25 cellular contexts compared by ENCODE assay signal in the genomic region with DNA sequence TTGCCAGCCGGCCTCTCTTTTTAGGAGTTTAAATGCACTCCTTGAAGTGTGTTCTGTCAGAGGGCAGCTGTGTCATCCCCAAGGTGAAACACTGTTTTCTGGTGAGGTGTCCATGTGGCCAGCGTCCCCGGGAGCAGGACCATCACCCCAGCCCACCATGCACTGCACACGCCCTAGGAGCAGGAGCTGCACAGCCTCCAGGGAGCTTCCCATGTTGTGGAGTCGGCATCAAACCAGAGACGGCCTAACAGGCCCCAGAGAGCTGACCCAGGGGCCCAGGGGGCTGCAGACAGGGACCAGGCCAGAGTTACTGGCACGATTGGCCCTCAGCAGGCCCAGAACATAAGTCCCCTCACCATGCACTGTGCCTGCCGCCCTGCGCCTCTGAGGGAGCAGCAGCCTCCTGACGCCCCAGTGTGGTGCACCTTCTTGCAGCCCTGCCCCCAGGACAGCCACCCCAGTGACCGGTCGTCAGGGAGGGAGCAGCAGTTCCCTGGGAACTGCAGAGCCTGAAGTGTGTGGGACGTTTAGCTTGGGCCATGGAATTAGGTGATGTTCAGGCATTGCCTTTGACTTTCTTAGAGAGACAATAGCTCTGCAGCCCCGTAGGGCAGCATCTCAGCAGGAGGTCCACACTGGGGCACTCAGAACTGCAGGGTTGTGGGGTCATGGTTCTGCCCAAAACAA.
DNase-seq lines count a peak whose midpoint lies in the region; ATAC-seq, FAIRE-seq and TF ChIP-seq lines count a peak whose summit lies in the region.
"Had no signal": no experiment of that assay in that cellular context is flagged by ENCODE, and none has a peak within 500 bp of the region (broad histone marks: within the 10 kb centered on the region; RNA-seq: fewer than 3 reads in every experiment).

No MANE protein-coding gene starts in this region.

- TF ChIP-seq CTCF in right lobe of liver (IDR thresholded peaks at IDR 0.05) (no peak), HepG2 (CRISPR knock-in tag; IDR thresholded peaks at IDR 0.05) (no peak), upper lobe of right lung (IDR thresholded peaks at IDR 0.05) (no peak)

- H4K91ac ChIP-seq in neuronal stem cell (ENCODE audit: low read depth, low read length, poor library complexity) = no peak overlapping the region

- H2AFZ ChIP-seq in HepG2 (ENCODE audit: low read length) = no peak overlapping the region
- no peak overlapping the region for H2AFZ ChIP-seq in neuronal stem cell (ENCODE audit: low read length)

- H3K4ac ChIP-seq in neuronal stem cell (ENCODE audit: low read length) = peak overlapping the region; percentile 17

- POLR2A ChIA-PET in HepG2 (lab: Yijun Ruan, JAX) = no interaction called here

- 70% methylated on average over 4 of the region's 14 CpGs for WGBS in right lobe of liver (ENCODE audit: insufficient coverage, low coverage, low lambda C conversion rate, missing lambda C conversion rate)
- 100% methylated on average over 3 of the region's 14 CpGs for WGBS in HepG2 (ENCODE audit: low lambda C conversion rate)
- no CpG with 5 or more reads among the region's 14 CpGs for WGBS in neuronal stem cell (ENCODE audit: extremely low coverage in 2 of 2, insufficient read length in 2 of 2, insufficient replicate concordance in 1 of 2), 2 donors

- BruUV-seq in HepG2 (replicated peaks; lab: Mats Ljungman, UMichigan) = no TSS peak

- no peaks in the 10 kb centered on the region for H3K36me3 ChIP-seq in right lobe of liver
- peaks cover 0 to 4% of the 10 kb centered on the region in 2 experiments; a peak in 1 of 5 replicates for H3K36me3 ChIP-seq in HepG2 (replicated peaks in 1 of 2; ENCODE audit: control insufficient read depth in 1 of 2, insufficient read depth in 2 of 2, low read length in 2 of 2)
- no peaks in the 10 kb centered on the region for H3K36me3 ChIP-seq in neuronal stem cell (replicated peaks in 1 of 2; ENCODE audit: control insufficient read depth in 2 of 2, insufficient read depth in 2 of 2, low read length in 2 of 2)
- H3K36me3 ChIP-seq in upper lobe of right lung = peaks cover 6% of the 10 kb centered on the region
- H3K36me3 ChIP-seq: BE2C, cardiac muscle cell, WERI-Rb-1 had no signal

- H3K27me3 ChIP-seq in right lobe of liver (no peaks in the 10 kb centered on the region), HepG2 (ENCODE audit: control insufficient read depth in 1 of 2, insufficient read depth in 2 of 2, low read length in 2 of 2) (no peaks in the 10 kb centered on the region), neuronal stem cell (ENCODE audit: control insufficient read depth in 3 of 3, insufficient read depth in 3 of 3, low read depth in 1 of 3, low read length in 3 of 3) (no peaks in the 10 kb centered on the region), upper lobe of right lung (no peaks in the 10 kb centered on the region)
- H3K27me3 ChIP-seq: BE2C, cardiac muscle cell, vagina had no signal

- H3K9ac ChIP-seq in HepG2 (ENCODE audit: insufficient read depth, low read depth, low read length) (no peak overlapping the region), neuronal stem cell (ENCODE audit: low read depth, low read length, poor library complexity) (no peak overlapping the region)

- peaks cover 3% of the 10 kb centered on the region for H3K79me1 ChIP-seq in neuronal stem cell (ENCODE audit: low read depth, low read length)

- no peaks in the 10 kb centered on the region for H3K79me2 ChIP-seq in HepG2 (ENCODE audit: insufficient read depth, low read length)

- ATAC-seq in right lobe of liver (no peak), HepG2 (no peak), left cardiac atrium (no peak), upper lobe of right lung (no peak), HG03175 (IDR thresholded peaks at IDR 0.05; ENCODE audit: unreplicated experiment) (no peak), GM18867 (IDR thresholded peaks at IDR 0.05; ENCODE audit: unreplicated experiment) (no peak), GM18520 (IDR thresholded peaks at IDR 0.05; ENCODE audit: unreplicated experiment) (no peak)
- ATAC-seq: A549; naive thymus-derived CD8-positive, alpha-beta T cell had no signal

- H2AK5ac ChIP-seq in neuronal stem cell (ENCODE audit: low read depth, low read length) = peak overlapping the region; percentile 57

- no peaks in the 10 kb centered on the region for H3K4me1 ChIP-seq in right lobe of liver
- peaks cover 24% of the 10 kb centered on the region for H3K4me1 ChIP-seq in HepG2 (ENCODE audit: insufficient read depth, low read length)
- H3K4me1 ChIP-seq in neuronal stem cell (ENCODE audit: control insufficient read depth in 2 of 2, insufficient read depth in 1 of 2, low read depth in 1 of 2, low read length in 2 of 2) = peaks cover 18 to 23% of the 10 kb centered on the region in 2 donors
- peaks cover 11% of the 10 kb centered on the region for H3K4me1 ChIP-seq in upper lobe of right lung
- H3K4me1 ChIP-seq: BE2C had no signal

- no peaks in the 10 kb centered on the region for H3K9me3 ChIP-seq in right lobe of liver
- no peaks in the 10 kb centered on the region for H3K9me3 ChIP-seq in HepG2 (ENCODE audit: low read length)
- H3K9me3 ChIP-seq in neuronal stem cell (replicated peaks in 1 of 2; ENCODE audit: control insufficient read depth in 2 of 2, insufficient read depth in 1 of 2, low read depth in 1 of 2, low read length in 2 of 2) = peaks cover 6 to 7% of the 10 kb centered on the region in 2 donors
- no peaks in the 10 kb centered on the region for H3K9me3 ChIP-seq in upper lobe of right lung
- H3K9me3 ChIP-seq: A549, BE2C, vagina had no signal

- in situ Hi-C loops in HepG2 (cut with HindIII; ENCODE audit: extremely low pct_ligation_motif_present, low pct_unique_long_range_greater_than_20kb) = no loop called here

- intact Hi-C loops in right lobe of liver (cut with DNase I) = no loop called here
- intact Hi-C loops in HepG2 (cut with micrococcal nuclease; ENCODE audit: unreplicated experiment) = no loop called here
- intact Hi-C loops in left cardiac atrium (cut with DNase I) = no loop called here
- intact Hi-C loops in upper lobe of right lung (cut with DNase I) = no loop called here

- no peak overlapping the region for H3K27ac ChIP-seq in right lobe of liver
- no peak overlapping the region for H3K27ac ChIP-seq in HepG2 (ENCODE audit: extremely low read length, insufficient read depth, low read length)
- H3K27ac ChIP-seq in neuronal stem cell (replicated peaks; ENCODE audit: low read length) = no peak overlapping the region
- no peak overlapping the region for H3K27ac ChIP-seq in upper lobe of right lung
- H3K27ac ChIP-seq: A549, cardiac muscle cell, HL-60, vagina, WERI-Rb-1 had no signal

- H3K23ac ChIP-seq in neuronal stem cell (ENCODE audit: low read depth, low read length, poor library complexity) = peak overlapping the region; percentile 77

- DNase-seq in right lobe of liver (peak; percentile 9 to 34 (median 31)), HepG2 (ENCODE audit: low spot score) (no peak), left cardiac atrium (peak; percentile 3), neuronal stem cell (ENCODE audit: low spot score) (no peak), upper lobe of right lung (peak; percentile 47)
- DNase-seq: activated CD4-positive, alpha-beta T cell treated with anti-CD3 and anti-CD28 coated beads, Interleukin-2, amount 10 ng/mL, durations not matched to agents 7 days and 5 days; activated naive CD4-positive, alpha-beta T cell treated with anti-CD3 and anti-CD28 coated beads for 36 hours; activated T-cell treated with anti-CD3 and anti-CD28 coated beads, Interleukin-2, amount 50 U/mL, for 48 hours; amygdala; BE2C; NCI-H1105 treated with DMSO at 0.1 percent for 48 hours; NCI-H2029 treated with DMSO at 0.1 percent for 48 hours; NCI-H226; NCI-H774; small intestine; stimulated activated CD4-positive, alpha-beta T cell treated with anti-CD3 and anti-CD28 coated beads, Interleukin-2, amount 100 ng/mL, for 24 hours; WERI-Rb-1 had no signal

- peak overlapping the region; percentile 89 for H2BK5ac ChIP-seq in neuronal stem cell (ENCODE audit: low read length)

- FAIRE-seq in HepG2 (lab: Jason Lieb, UNC) = no peak
- FAIRE-seq: A549, small intestine had no signal

- H2BK12ac ChIP-seq in neuronal stem cell (ENCODE audit: low read length) = peak overlapping the region; percentile 5

- no peak overlapping the region for H4K8ac ChIP-seq in neuronal stem cell (ENCODE audit: low read depth, low read length)

- TF ChIP-seq EP300 in HepG2 (IDR thresholded peaks at IDR 0.05; ENCODE audit: low read depth in 2 of 2, low read length in 2 of 2) (no peak), HepG2 (CRISPR knock-in tag; IDR thresholded peaks at IDR 0.05; ENCODE audit: borderline replicate concordance) (no peak)

- CTCF ChIA-PET in HepG2 (lab: Yijun Ruan, JAX; ENCODE audit: low intra/inter-chr PET ratio, low total read pairs) = no interaction called here

- peak overlapping the region; percentile 15 for H3K18ac ChIP-seq in neuronal stem cell (ENCODE audit: low read length)

- H2BK120ac ChIP-seq in neuronal stem cell (ENCODE audit: low read depth, low read length) = no peak overlapping the region

- TF ChIP-seq RAD21 in HepG2 (CRISPR knock-in tag; IDR thresholded peaks at IDR 0.05) = no peak

- TF ChIP-seq POLR2A in right lobe of liver (IDR thresholded peaks at IDR 0.05) (no peak), HepG2 (IDR thresholded peaks at IDR 0.05; ENCODE audit: insufficient read depth in 1 of 2, low read depth in 2 of 2, low read length in 2 of 2) (no peak)

- H4K20me1 ChIP-seq in HepG2 (ENCODE audit: insufficient read depth, low read length) = no peaks in the 10 kb centered on the region

- H3K4me2 ChIP-seq in HepG2 (ENCODE audit: low read depth, low read length) = no peak overlapping the region
- H3K4me2 ChIP-seq in neuronal stem cell (ENCODE audit: insufficient read depth, low read length, poor library complexity, severe bottlenecking) = no peak overlapping the region
- H3K4me2 ChIP-seq: A549 had no signal

- no peak overlapping the region for H3K4me3 ChIP-seq in right lobe of liver
- H3K4me3 ChIP-seq in HepG2 (replicated peaks in 1 of 3; ENCODE audit: insufficient read depth in 1 of 3, low read depth in 2 of 3, low read length in 3 of 3) = no peak overlapping the region
- peak overlapping the region in 1 of 2 donors; percentile 33 for H3K4me3 ChIP-seq in neuronal stem cell (ENCODE audit: low read length in 2 of 2)
- no peak overlapping the region for H3K4me3 ChIP-seq in upper lobe of right lung
- H3K4me3 ChIP-seq: A549, cardiac muscle cell, vagina had no signal

- no peak overlapping the region for H2BK15ac ChIP-seq in neuronal stem cell (ENCODE audit: low read length)

- peak overlapping the region; percentile 97 for H3K14ac ChIP-seq in neuronal stem cell (ENCODE audit: low read length)

TF ChIP-seq in HepG2, 621 proteins besides CTCF, POLR2A, EP300 and RAD21 (continues in another document):
- TF ChIP-seq ZBTB8A (CRISPR knock-in tag; IDR thresholded peaks at IDR 0.05; ENCODE audit: borderline replicate concordance, low read depth) = no peak
- no peak for TF ChIP-seq HOXA5 (CRISPR knock-in tag; IDR thresholded peaks at IDR 0.05)

Comparison
In these comparisons a context has a peak if more than half of its experiments do, and no peak if none do; other contexts are left out.
1. DNase-seq: peak in right lobe of liver (3 of 3), left cardiac atrium (single experiment) and upper lobe of right lung (single experiment); none in HepG2 (single experiment) and neuronal stem cell (single experiment).